13 cellular contexts compared by ENCODE assay signal in genomic region chr15:68300115-68300940, GRCh38. TPM values are rescaled to one million over a fixed set of nuclear protein-coding genes. Genes with fewer than 3 reads are reported as not detected.
DNase-seq lines count a peak whose midpoint lies in the region; ATAC-seq and TF ChIP-seq lines count a peak whose summit lies in the region.
"Had no signal": no experiment of that assay in that cellular context is flagged by ENCODE, and none has a peak within 500 bp of the region (broad histone marks: within the 10 kb centered on the region; RNA-seq: fewer than 3 reads in every experiment).

No MANE protein-coding gene starts in this region.

- TF ChIP-seq CTCF in heart left ventricle (IDR thresholded peaks at IDR 0.05) (no peak), ascending aorta (IDR thresholded peaks at IDR 0.05) (no peak), lower lobe of right lung (IDR thresholded peaks at IDR 0.05) (no peak), transverse colon (IDR thresholded peaks at IDR 0.05) (no peak)

- peak overlapping the region in 7 of 12 donors; percentile 13 to 78 (median 47) for H3K27ac ChIP-seq in heart left ventricle
- H3K27ac ChIP-seq in ascending aorta: peak overlapping the region; percentile 35 to 60
- H3K27ac ChIP-seq in lower lobe of right lung: peak overlapping the region; percentile 59
- peak overlapping the region; percentile 68 to 73 (median 70) for H3K27ac ChIP-seq in transverse colon

- H3K4me3 ChIP-seq in heart left ventricle (no peak overlapping the region), ascending aorta (no peak overlapping the region), lower lobe of right lung (no peak overlapping the region), transverse colon (no peak overlapping the region)
- H3K4me3 ChIP-seq: MG63 had no signal

- no peak for DNase-seq in heart left ventricle
- DNase-seq in left ventricle myocardium superior: no peak
- peak in 1 of 2 donors; percentile 44 for DNase-seq in ascending aorta (ENCODE audit: low spot score in 2 of 2)
- no peak for DNase-seq in lower lobe of right lung
- peak; percentile 56 for DNase-seq in transverse colon
- no peak for DNase-seq in G401 (ENCODE audit: low spot score)
- no peak for DNase-seq in UCSD-AML1 (lab: John Stamatoyannopoulos, UW; ENCODE audit: unreplicated experiment)
- DNase-seq: caudate nucleus, islet precursor cell, trophoblast cell had no signal

- intact Hi-C loops in heart left ventricle (cut with DNase I) (loop anchor here in 8 of 10 donors (5.0 to 10.0 kb wide), 7 partner anchors 43 to 374 kb away; no protein-coding TSS in a partner anchor), left ventricle myocardium superior (cut with micrococcal nuclease) (no loop called here), ascending aorta (cut with DNase I) (no loop called here), lower lobe of right lung (cut with DNase I) (loop anchor here (10.0 kb wide), 1 partner anchor 84 kb away; no protein-coding TSS in a partner anchor), transverse colon (cut with DNase I; ENCODE audit: low total_unique reads) (loop anchor here (10.0 kb wide), 1 partner anchor 46 kb away; no protein-coding TSS in a partner anchor)

- H3K4me1 ChIP-seq in heart left ventricle (peaks cover 0 to 46% (median 20%) of the 10 kb centered on the region in 12 donors), ascending aorta (peaks cover 0 to 15% of the 10 kb centered on the region in 2 donors), lower lobe of right lung (peaks cover 27% of the 10 kb centered on the region), transverse colon (peaks cover 13 to 40% (median 24%) of the 10 kb centered on the region in 4 donors)

- in situ Hi-C loops in transverse colon (cut with MboI; ENCODE audit: low pct_ligation_motif_present in 1 of 4, low pct_unique_long_range_greater_than_20kb in 1 of 4, low sequenced_read_pairs in 3 of 4) (loop anchor here in 2 of 4 donors (10.0 to 25.0 kb wide), 3 partner anchors 84 to 387 kb away; no protein-coding TSS in a partner anchor), G401 (cut with HindIII; ENCODE audit: low sequenced_read_pairs) (no loop called here)

- H3K36me3 ChIP-seq in heart left ventricle (peaks cover 0 to 18% (median 4%) of the 10 kb centered on the region in 9 donors), ascending aorta (peaks cover 26 to 69% of the 10 kb centered on the region in 2 donors), lower lobe of right lung (no peaks in the 10 kb centered on the region), transverse colon (no peaks in the 10 kb centered on the region)

- TF ChIP-seq EP300 in transverse colon (IDR thresholded peaks at IDR 0.05; ENCODE audit: low read depth): no peak

- TF ChIP-seq POLR2A in heart left ventricle (IDR thresholded peaks at IDR 0.05) (no peak), transverse colon (IDR thresholded peaks at IDR 0.05) (no peak)

- 85 to 91% (median 87%) methylated on average over 6 of the region's 6 CpGs for WGBS in heart left ventricle, 4 donors
- 74 to 80% methylated on average over 2 to 6 of the region's 6 CpGs for WGBS in transverse colon (ENCODE audit: low coverage in 1 of 2), 2 donors

- H3K27me3 ChIP-seq in heart left ventricle (no peaks in the 10 kb centered on the region), ascending aorta (no peaks in the 10 kb centered on the region), lower lobe of right lung (ENCODE audit: low read depth) (no peaks in the 10 kb centered on the region), transverse colon (no peaks in the 10 kb centered on the region)
- H3K27me3 ChIP-seq: MG63 had no signal

- H3K9me3 ChIP-seq in heart left ventricle (no peaks in the 10 kb centered on the region), ascending aorta (no peaks in the 10 kb centered on the region), lower lobe of right lung (no peaks in the 10 kb centered on the region), transverse colon (no peaks in the 10 kb centered on the region)
- H3K9me3 ChIP-seq: MG63 had no signal

- ATAC-seq in heart left ventricle (no peak), left ventricle myocardium superior (no peak), lower lobe of right lung (no peak), GM19328 (IDR thresholded peaks at IDR 0.05; ENCODE audit: unreplicated experiment) (no peak)
- ATAC-seq: activated CD4-positive, CD25-positive, alpha-beta regulatory T cell treated with anti-CD3 and anti-CD28 coated beads, Interleukin-2, amount 50 U/mL, for 24 hours had no signal

RNA-seq across cellular contexts. Expression of gene FEM1B, which starts 22.8 kb away (rescaled TPM):
- total RNA-seq in heart left ventricle (10 to 100 TPM; 30.2 to 94.0 (median 61.2) TPM), left ventricle myocardium superior (45.1 TPM), ascending aorta (57.0 TPM), lower lobe of right lung (55.3 TPM), transverse colon (10 to 100 TPM; 25.1 to 64.7 (median 43.0) TPM)
- polyA plus RNA-seq in heart left ventricle: 10 to 100 TPM in 1 of 2 donors, 1 to 10 TPM in 1; 9.3 to 52.7 TPM
- total RNA-seq in G401 (2014; rRNA removed; shearing (Covaris generic)): 39.0 and 51.5 TPM in 2 replicates

Comparison
In these comparisons a context has a peak if more than half of its experiments do, and no peak if none do; other contexts are left out.
1. intact Hi-C loops: an anchor here in heart left ventricle (5.0 to 10.0 kb wide), lower lobe of right lung (10.0 kb wide) and transverse colon (10.0 kb wide); none called in left ventricle myocardium superior and ascending aorta.